In the genomic region with DNA sequence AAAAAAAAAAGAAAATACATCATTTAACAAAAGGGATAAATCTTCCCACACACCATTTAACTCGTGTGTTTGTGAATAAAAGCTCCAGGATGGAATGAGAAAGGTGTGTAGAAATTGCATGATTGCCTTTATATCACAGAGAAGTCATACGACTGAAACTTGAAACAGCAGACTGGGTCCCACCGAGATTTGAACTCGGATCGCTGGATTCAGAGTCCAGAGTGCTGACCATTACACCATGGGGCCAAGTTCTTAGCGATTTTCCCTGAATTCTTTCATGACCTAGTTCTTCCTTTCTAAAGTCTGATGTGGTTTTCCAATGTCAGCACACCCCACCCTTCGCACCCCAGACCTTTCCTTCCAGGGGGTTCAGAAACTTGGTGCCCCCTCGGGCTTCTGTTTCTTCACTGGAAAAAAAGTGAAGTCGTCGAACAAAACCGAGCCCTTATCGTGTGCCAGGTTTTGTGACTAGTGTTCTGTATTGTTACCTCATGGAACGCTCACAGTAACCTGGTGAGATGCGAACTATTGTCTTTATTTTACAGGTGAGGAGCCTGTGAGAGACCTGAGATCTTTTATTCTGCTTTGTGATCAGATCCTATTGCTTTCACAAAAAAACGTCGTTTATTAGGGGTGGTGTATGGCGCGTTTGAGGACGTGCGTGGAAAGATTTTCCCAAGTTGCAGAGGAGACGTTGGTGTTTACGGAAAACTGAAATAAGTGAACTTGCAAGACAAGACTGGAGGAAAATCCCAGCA, we compare ENCODE assay signal across 8 cellular contexts.
DNase-seq lines count a peak whose midpoint lies in the region; ATAC-seq and TF ChIP-seq lines count a peak whose summit lies in the region.

No MANE protein-coding gene starts in this region.

- ATAC-seq in left ventricle myocardium superior, result peak; percentile 81
- no peak for ATAC-seq in HG02840 (IDR thresholded peaks at IDR 0.05; ENCODE audit: low FRiP score, unreplicated experiment)
- ATAC-seq in GM18870 (IDR thresholded peaks at IDR 0.05; ENCODE audit: unreplicated experiment), result no peak

- H3K4me2 ChIP-seq in OCI-LY7 (ENCODE audit: low read length), result peak overlapping the region; percentile 93

- intact Hi-C loops in OCI-LY7 (cut with micrococcal nuclease; ENCODE audit: unreplicated experiment) (no loop called here), left ventricle myocardium superior (cut with micrococcal nuclease) (no loop called here)

- H2AFZ ChIP-seq in OCI-LY7 (ENCODE audit: low read length), result peak overlapping the region; percentile 76

- no peaks in the 10 kb centered on the region for H3K79me2 ChIP-seq in OCI-LY7 (ENCODE audit: insufficient read depth, low read depth, low read length)

- no peaks in the 10 kb centered on the region for H3K9me2 ChIP-seq in OCI-LY7 (ENCODE audit: insufficient read depth, low read length)

- peak overlapping the region; percentile 72 for H3K4me3 ChIP-seq in OCI-LY7 (ENCODE audit: low read depth, low read length, poor library complexity, severe bottlenecking)

- CTCF ChIA-PET in OCI-LY7 (lab: Charles Lee; ENCODE audit: unreplicated experiment), result no interaction called here

- peak overlapping the region; percentile 85 for H3K4me3 Mint-ChIP-seq in progenitor cell of endocrine pancreas (ENCODE audit: low read depth)

- no peaks in the 10 kb centered on the region for H3K9me3 Mint-ChIP-seq in progenitor cell of endocrine pancreas (ENCODE audit: low read depth)

- H3K27ac ChIP-seq in OCI-LY7 (ENCODE audit: low read depth, low read length, poor library complexity, severe bottlenecking), result no peak overlapping the region

- H3K4me1 Mint-ChIP-seq in progenitor cell of endocrine pancreas (ENCODE audit: low read depth), result peaks cover 27% of the 10 kb centered on the region

- no peaks in the 10 kb centered on the region for H3K27me3 Mint-ChIP-seq in progenitor cell of endocrine pancreas

- TF ChIP-seq CTCF in OCI-LY7 (conservative IDR thresholded peaks at IDR 0.05; ENCODE audit: low read length) (no peak), progenitor cell of endocrine pancreas (IDR thresholded peaks at IDR 0.05; ENCODE audit: unreplicated experiment) (no peak)

- DNase-seq in COLO829 (ENCODE audit: low spot score) (peak; percentile 88), HS-5 (ENCODE audit: low read depth) (peak; percentile 84), OCI-LY7 (ENCODE audit: low spot score) (peak; percentile 47), amniotic epithelial cell (ENCODE audit: low read depth) (peak; percentile 83), left ventricle myocardium superior (peak; percentile 40), progenitor cell of endocrine pancreas (ENCODE audit: low spot score, unreplicated experiment) (no peak)

- BruUV-seq in OCI-LY7 (replicated peaks; lab: Mats Ljungman, UMichigan), result no TSS peak

- H3K36me3 ChIP-seq in OCI-LY7 (ENCODE audit: insufficient read depth, low read length), result no peaks in the 10 kb centered on the region

- peaks cover 30% of the 10 kb centered on the region for H3K4me1 ChIP-seq in OCI-LY7 (ENCODE audit: insufficient read depth, low read length, poor library complexity, severe bottlenecking)

- H3K36me3 Mint-ChIP-seq in progenitor cell of endocrine pancreas (ENCODE audit: insufficient read depth), result no peaks in the 10 kb centered on the region

- no peaks in the 10 kb centered on the region for H3K9me3 ChIP-seq in OCI-LY7 (ENCODE audit: low read length)

- POLR2A ChIA-PET in OCI-LY7 (lab: Charles Lee), result interaction anchor here (0.7 kb wide), 2 partner anchors 1073 to 1184 kb away, joined by 3 read pairs; no protein-coding TSS in a partner anchor

- peak overlapping the region; percentile 93 for H3K27ac Mint-ChIP-seq in progenitor cell of endocrine pancreas

- H4K20me1 ChIP-seq in OCI-LY7 (ENCODE audit: insufficient read depth, low read length), result no peaks in the 10 kb centered on the region
